ENCODE assay signal across 23 cellular contexts in genomic region chr2:88355486-88355885, GRCh38.
DNase-seq lines count a peak whose midpoint lies in the region; ATAC-seq and TF ChIP-seq lines count a peak whose summit lies in the region.
"Had no signal": no experiment of that assay in that cellular context is flagged by ENCODE, and none has a peak within 500 bp of the region (broad histone marks: within the 10 kb centered on the region; RNA-seq: fewer than 3 reads in every experiment).

No MANE protein-coding gene starts in this region.

- H3K27me3 ChIP-seq in GM23338 (ENCODE audit: insufficient read depth): no peaks in the 10 kb centered on the region

- peak; percentile 29 for DNase-seq in GM23338 (ENCODE audit: low spot score)
- peak; percentile 89 for DNase-seq in NCI-H146 (lab: John Stamatoyannopoulos, UW)
- DNase-seq in ecto neural progenitor cell (ENCODE audit: low spot score): peak; percentile 76
- DNase-seq in nephron progenitor cell: no peak
- DNase-seq in T-cell: no peak
- no peak for DNase-seq in caudate nucleus (lab: John Stamatoyannopoulos, UW)
- no peak for DNase-seq in epidermal melanocyte (ENCODE audit: insufficient read length, low spot score)
- DNase-seq: AML-193; C1 segment of cervical spinal cord; Calu3; CD8-positive, alpha-beta memory T cell; DMS153; KG1; NCI-H1092 treated with DMSO at 0.1 percent for 48 hours; NCI-H1694; NCI-H2081; NCI-H2171 treated with DMSO at 0.1 percent for 48 hours; NCI-H446 treated with DMSO at 0.1 percent for 48 hours; SIG-M5; T-helper 1 cell had no signal

- ATAC-seq in GM23338 (peak; percentile 33), T-cell (replicated peaks in 1 of 4) (no peak)
- ATAC-seq: Panc1, SK-N-SH treated with all-trans-retinoic acid at 6 μM for 48 hours had no signal

- peaks cover 12% of the 10 kb centered on the region for H3K4me1 Mint-ChIP-seq in GM23338
- peaks cover 5% of the 10 kb centered on the region for H3K4me1 Mint-ChIP-seq in nephron progenitor cell
- peaks cover 6 to 9% (median 7%) of the 10 kb centered on the region in 3 donors for H3K4me1 Mint-ChIP-seq in T-cell

- 0 out of 3 replicates have a peak, but pooled peaks cover 3% of the 10 kb centered on the region for H3K36me3 Mint-ChIP-seq in GM23338 (ENCODE audit: low read depth)
- peaks cover 5% of the 10 kb centered on the region for H3K36me3 Mint-ChIP-seq in nephron progenitor cell (ENCODE audit: low read depth)
- H3K36me3 Mint-ChIP-seq in T-cell: no peaks in the 10 kb centered on the region
- H3K36me3 Mint-ChIP-seq: CD8-positive, alpha-beta memory T cell had no signal

- no peak overlapping the region for H3K4me3 ChIP-seq in GM23338

- no peak for TF ChIP-seq CTCF in GM23338 (conservative IDR thresholded peaks at IDR 0.05; ENCODE audit: low read depth in 2 of 2)
- TF ChIP-seq CTCF in nephron progenitor cell (IDR thresholded peaks at IDR 0.05): no peak

- H4K20me1 ChIP-seq in GM23338 (replicated peaks; ENCODE audit: insufficient read depth): no peaks in the 10 kb centered on the region

- no peaks in the 10 kb centered on the region for H3K79me2 ChIP-seq in GM23338 (replicated peaks; ENCODE audit: insufficient read depth)

- H3K4me3 Mint-ChIP-seq in GM23338: no peak overlapping the region
- H3K4me3 Mint-ChIP-seq in nephron progenitor cell: no peak overlapping the region
- H3K4me3 Mint-ChIP-seq in T-cell: no peak overlapping the region
- H3K4me3 Mint-ChIP-seq: CD8-positive, alpha-beta memory T cell had no signal

- H3K27ac Mint-ChIP-seq in GM23338 (no peak overlapping the region), nephron progenitor cell (peak overlapping the region; percentile 11), T-cell (no peak overlapping the region)
- H3K27ac Mint-ChIP-seq: CD8-positive, alpha-beta memory T cell had no signal

- H2AFZ ChIP-seq in GM23338: peak overlapping the region; percentile 50

- peaks cover 12% of the 10 kb centered on the region for H3K4me1 ChIP-seq in GM23338 (ENCODE audit: insufficient read depth)

- H3K36me3 ChIP-seq in GM23338 (ENCODE audit: insufficient read depth): no peaks in the 10 kb centered on the region

- no peaks in the 10 kb centered on the region; the same call in 1 of the 2 replicates for H3F3A ChIP-seq in GM23338 (replicated peaks; ENCODE audit: low read depth)

- 0 out of 2 replicates have a peak overlapping the region, but pooled peaks have one; percentile 2 for H3K4me2 ChIP-seq in GM23338

- CTCF ChIA-PET in T-cell (lab: Charles Lee): no interaction called here

- H3K27ac ChIP-seq in GM23338 (ENCODE audit: low read depth) (no peak overlapping the region), caudate nucleus (ENCODE audit: low read depth, low read length) (no peak overlapping the region)
- H3K27ac ChIP-seq: HL-60 had no signal

- no peaks in the 10 kb centered on the region; the same call in 2 of the 3 replicates for H3K9me3 Mint-ChIP-seq in GM23338
- peaks cover 7% of the 10 kb centered on the region for H3K9me3 Mint-ChIP-seq in nephron progenitor cell
- no peaks in the 10 kb centered on the region for H3K9me3 Mint-ChIP-seq in T-cell
- H3K9me3 Mint-ChIP-seq: CD8-positive, alpha-beta memory T cell had no signal

- H3K27me3 Mint-ChIP-seq in GM23338 (ENCODE audit: insufficient read depth, low read depth, poor library complexity) (peaks cover 10% of the 10 kb centered on the region), nephron progenitor cell (ENCODE audit: low read depth, poor library complexity) (peaks cover 27% of the 10 kb centered on the region), T-cell (peaks cover 30% of the 10 kb centered on the region in 2 donors)

- no peaks in the 10 kb centered on the region for H3K9me2 ChIP-seq in GM23338 (ENCODE audit: insufficient read depth)

- POLR2A ChIA-PET in T-cell (lab: Charles Lee): no interaction called here

TF ChIP-seq in GM23338, 12 proteins besides CTCF, POLR2A, EP300 and RAD21 (continues in another document):
- no peak for TF ChIP-seq POLR2AphosphoS5 (IDR thresholded peaks at IDR 0.05; ENCODE audit: low read depth)
- TF ChIP-seq NANOG (IDR thresholded peaks at IDR 0.05; ENCODE audit: borderline replicate concordance): no peak
- TF ChIP-seq EZH2phosphoT487 (IDR thresholded peaks at IDR 0.05; ENCODE audit: unreplicated experiment): no peak
- TF ChIP-seq REST (IDR thresholded peaks at IDR 0.05; ENCODE audit: unreplicated experiment): no peak
- no peak for TF ChIP-seq ETS1 (IDR thresholded peaks at IDR 0.05)
- no peak for TF ChIP-seq EZH2 (IDR thresholded peaks at IDR 0.05; ENCODE audit: low read depth, unreplicated experiment)

Comparison
In these comparisons a context has a peak if more than half of its experiments do, and no peak if none do; other contexts are left out.
1. DNase-seq: peak in GM23338 (single experiment), NCI-H146 (single experiment) and ecto neural progenitor cell (single experiment); none in nephron progenitor cell (single experiment), T-cell (0 of 34), caudate nucleus (0 of 61) and epidermal melanocyte (single experiment).